In the genomic region with DNA sequence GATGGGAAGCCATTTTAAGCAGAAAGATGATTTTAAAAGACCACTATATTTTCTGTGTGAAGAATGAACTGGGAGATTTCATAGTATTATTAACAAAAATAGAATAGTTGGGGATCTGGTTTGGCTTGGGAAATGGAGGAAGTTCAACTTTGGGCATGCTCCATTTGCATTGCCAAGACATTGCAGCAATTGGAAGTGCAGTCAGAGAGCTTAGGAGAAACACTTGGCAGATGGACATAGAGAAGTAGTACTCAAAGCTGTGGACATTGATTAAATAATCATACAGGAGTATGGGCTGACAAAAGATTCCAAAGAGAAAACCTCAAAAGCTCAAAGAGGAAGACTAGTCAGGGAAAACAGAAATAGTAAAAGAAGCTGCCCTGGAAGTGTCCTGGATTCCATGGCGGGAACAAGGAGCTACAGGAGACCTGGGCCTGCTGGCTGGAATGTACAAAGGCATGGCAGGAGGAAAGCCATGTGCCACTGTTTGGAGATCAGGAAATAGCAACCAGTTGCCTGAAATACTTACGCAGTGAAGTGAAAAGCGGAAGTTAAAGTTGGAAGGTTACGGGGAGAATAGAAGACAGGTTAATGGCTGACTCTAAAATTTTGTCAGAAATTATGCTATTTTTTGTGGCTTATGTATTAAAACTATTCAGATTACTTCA, we compare ENCODE assay signal across 24 cellular contexts.
DNase-seq lines count a peak whose midpoint lies in the region; ATAC-seq and TF ChIP-seq lines count a peak whose summit lies in the region.
"Had no signal": no experiment of that assay in that cellular context is flagged by ENCODE, and none has a peak within 500 bp of the region (broad histone marks: within the 10 kb centered on the region; RNA-seq: fewer than 3 reads in every experiment).

No MANE protein-coding gene starts in this region.

- H3K4me1 ChIP-seq in Caco-2 (no peaks in the 10 kb centered on the region), lower lobe of right lung (no peaks in the 10 kb centered on the region)
- H3K4me1 ChIP-seq: adrenal gland, breast epithelium, prostate gland, stomach, upper lobe of left lung had no signal

- intact Hi-C loops in Caco-2 (cut with micrococcal nuclease; ENCODE audit: unreplicated experiment) = no loop called here
- intact Hi-C loops in lower lobe of right lung (cut with DNase I) = no loop called here

- H3K9me3 Mint-ChIP-seq in Caco-2 (ENCODE audit: unreplicated experiment) = no peaks in the 10 kb centered on the region
- no peaks in the 10 kb centered on the region for H3K9me3 Mint-ChIP-seq in central memory CD8-positive, alpha-beta T cell
- no peaks in the 10 kb centered on the region for H3K9me3 Mint-ChIP-seq in immature natural killer cell
- H3K9me3 Mint-ChIP-seq: H9, WTC11 had no signal

- H3K27me3 Mint-ChIP-seq in Caco-2 (ENCODE audit: insufficient read depth, unreplicated experiment) = no peaks in the 10 kb centered on the region
- H3K27me3 Mint-ChIP-seq in central memory CD8-positive, alpha-beta T cell = no peaks in the 10 kb centered on the region
- H3K27me3 Mint-ChIP-seq in immature natural killer cell (ENCODE audit: low read depth in 3 of 3) = peaks cover 0 to 2% (median 0%) of the 10 kb centered on the region in 3 donors

- CTCF ChIA-PET in Caco-2 (lab: Charles Lee) = no interaction called here

- H3K4me1 Mint-ChIP-seq in Caco-2 (ENCODE audit: low read depth, unreplicated experiment) (no peaks in the 10 kb centered on the region), immature natural killer cell (peaks cover 39 to 63% of the 10 kb centered on the region in 2 donors)
- H3K4me1 Mint-ChIP-seq in central memory CD8-positive, alpha-beta T cell = peaks cover 12% of the 10 kb centered on the region
- H3K4me1 Mint-ChIP-seq: H9, WTC11 had no signal

- H3K4me3 ChIP-seq in Caco-2 (ENCODE audit: low read depth, low read length) = no peak overlapping the region
- H3K4me3 ChIP-seq in lower lobe of right lung = no peak overlapping the region
- H3K4me3 ChIP-seq: adrenal gland, breast epithelium, dorsolateral prefrontal cortex, prostate gland, stomach, upper lobe of left lung had no signal

- BruUV-seq in Caco-2 (replicated peaks; lab: Mats Ljungman, UMichigan) = TSS peak; percentile 9

- H3K36me3 ChIP-seq in Caco-2 (ENCODE audit: control insufficient read depth, insufficient read depth, low read length) (peaks cover 4% of the 10 kb centered on the region), lower lobe of right lung (peaks cover 46% of the 10 kb centered on the region)
- H3K36me3 ChIP-seq: prostate gland had no signal

- H3K36me3 Mint-ChIP-seq in Caco-2 (ENCODE audit: insufficient read depth, unreplicated experiment) (peaks cover 75% of the 10 kb centered on the region), immature natural killer cell (peaks cover 27 to 52% (median 41%) of the 10 kb centered on the region in 3 donors)
- H3K36me3 Mint-ChIP-seq in central memory CD8-positive, alpha-beta T cell (ENCODE audit: insufficient read depth) = peaks cover 62% of the 10 kb centered on the region

- H3K9me3 ChIP-seq in Caco-2 (no peaks in the 10 kb centered on the region; the same call in 1 of the 2 replicates), lower lobe of right lung (no peaks in the 10 kb centered on the region)
- H3K9me3 ChIP-seq: adrenal gland, breast epithelium, prostate gland, SK-N-SH, stomach, upper lobe of left lung had no signal

- H3K27ac Mint-ChIP-seq in Caco-2 (ENCODE audit: unreplicated experiment) (no peak overlapping the region), immature natural killer cell (peak overlapping the region; percentile 38 to 71 (median 52))
- H3K27ac Mint-ChIP-seq in central memory CD8-positive, alpha-beta T cell (ENCODE audit: low read depth) = peak overlapping the region; percentile 60
- H3K27ac Mint-ChIP-seq: activated CD8-positive, alpha-beta T cell treated with anti-CD3 and anti-CD28 coated beads, Interleukin-2, amount 10 ng/mL, durations not matched to agents 7 days and 5 days; WTC11 had no signal

- no peaks in the 10 kb centered on the region for H3K27me3 ChIP-seq in Caco-2 (replicated peaks; ENCODE audit: control insufficient read depth, insufficient read depth, low read length)
- no peaks in the 10 kb centered on the region for H3K27me3 ChIP-seq in lower lobe of right lung (ENCODE audit: low read depth)
- H3K27me3 ChIP-seq: adrenal gland, breast epithelium, dorsolateral prefrontal cortex, stomach, upper lobe of left lung had no signal

- TF ChIP-seq CTCF in AG09319 (IDR thresholded peaks at IDR 0.05; ENCODE audit: low read depth, low read length) (peak; percentile 14), Caco-2 (IDR thresholded peaks at IDR 0.05; ENCODE audit: insufficient read depth in 1 of 2, low read depth in 1 of 2, low read length in 1 of 2, severe bottlenecking in 1 of 2, unreplicated experiment in 1 of 2) (no peak), lower lobe of right lung (IDR thresholded peaks at IDR 0.05) (no peak)

- H3K27ac ChIP-seq in lower lobe of right lung = no peak overlapping the region
- H3K27ac ChIP-seq: adrenal gland, breast epithelium, prostate gland, stomach had no signal

- H3K4me3 Mint-ChIP-seq in Caco-2 (ENCODE audit: unreplicated experiment) (no peak overlapping the region), immature natural killer cell (no peak overlapping the region)
- no peak overlapping the region for H3K4me3 Mint-ChIP-seq in central memory CD8-positive, alpha-beta T cell
- H3K4me3 Mint-ChIP-seq: activated CD8-positive, alpha-beta T cell treated with anti-CD3 and anti-CD28 coated beads, Interleukin-2, amount 10 ng/mL, durations not matched to agents 7 days and 5 days; H9; WTC11 had no signal

- no peak for ATAC-seq in central memory CD8-positive, alpha-beta T cell (replicated peaks; ENCODE audit: extremely low read depth, poor library complexity, severe bottlenecking)
- no peak for ATAC-seq in lower lobe of right lung
- ATAC-seq: activated CD8-positive, alpha-beta T cell treated with anti-CD3 and anti-CD28 coated beads, Interleukin-2, amount 10 ng/mL, durations not matched to agents 7 days and 5 days; WTC11 had no signal

- POLR2A ChIA-PET in Caco-2 (lab: Charles Lee) = no interaction called here

- DNase-seq in AG09319 (ENCODE audit: extremely low read depth, low read depth) = peak; percentile 22
- no peak for DNase-seq in Caco-2
- no peak for DNase-seq in central memory CD8-positive, alpha-beta T cell (ENCODE audit: low spot score in 2 of 2)
- no peak for DNase-seq in immature natural killer cell
- DNase-seq in OCI-M2 (lab: John Stamatoyannopoulos, UW; ENCODE audit: unreplicated experiment) = no peak
- no peak for DNase-seq in EL
- no peak for DNase-seq in NOMO-1 treated with DMSO at 0.1 percent for 48 hours (lab: John Stamatoyannopoulos, UW; ENCODE audit: unreplicated experiment)
- DNase-seq in lower lobe of right lung = no peak
- DNase-seq: activated CD8-positive, alpha-beta T cell treated with anti-CD3 and anti-CD28 coated beads, Interleukin-2, amount 10 ng/mL, durations not matched to agents 7 days and 5 days; adrenal gland; dorsolateral prefrontal cortex; erythroblast; H9; KG1; NCI-H1048; NCI-H2029 treated with DMSO at 0.1 percent for 48 hours; SK-N-SH; stimulated activated CD4-positive, alpha-beta T cell treated with anti-CD3 and anti-CD28 coated beads, Interleukin-4, amount 100 ng/mL, for 1 hour; stomach; T-helper 9 cell; upper lobe of left lung had no signal
